13 cellular contexts compared by ENCODE assay signal in the genomic region with DNA sequence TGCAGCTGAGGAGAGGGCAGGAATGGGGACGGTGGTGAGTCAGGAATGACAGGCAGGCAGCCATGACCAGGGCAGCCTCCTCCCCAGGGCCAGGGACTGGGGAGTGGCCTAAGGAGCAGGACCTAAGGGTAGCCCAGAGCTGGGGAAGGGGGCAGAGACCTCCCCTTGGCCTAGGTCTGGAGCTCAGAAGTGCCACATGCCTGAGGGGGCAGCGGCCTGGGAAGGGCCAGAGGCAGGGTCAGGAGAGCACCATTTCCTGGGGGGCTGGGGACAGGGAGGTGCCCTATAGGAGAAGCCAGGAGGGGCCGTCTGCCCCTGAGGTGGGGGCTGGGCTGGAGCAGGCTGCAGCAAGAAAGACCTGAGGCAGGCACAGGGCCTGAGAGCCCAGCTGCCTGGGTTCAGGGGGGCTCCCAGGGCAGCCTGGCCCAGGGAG. TPM values are rescaled to one million over a fixed set of nuclear protein-coding genes. Genes with fewer than 3 reads are reported as not detected.
DNase-seq lines count a peak whose midpoint lies in the region; ATAC-seq and TF ChIP-seq lines count a peak whose summit lies in the region.
"Had no signal": no experiment of that assay in that cellular context is flagged by ENCODE, and none has a peak within 500 bp of the region (broad histone marks: within the 10 kb centered on the region; RNA-seq: fewer than 3 reads in every experiment).

No MANE protein-coding gene starts in this region.

- intact Hi-C loops in CD4-positive, alpha-beta T cell (cut with DNase I, micrococcal nuclease), result no loop called here
- intact Hi-C loops in uterus (cut with DNase I; ENCODE audit: low total_unique reads), result no loop called here

- peaks cover 0 to 1% of the 10 kb centered on the region in 2 donors for H3K4me1 ChIP-seq in uterus

- POLR2A ChIA-PET in CD4-positive, alpha-beta T cell (lab: Charles Lee), result interaction anchor here (1.5 kb wide), 1 partner anchor 19 kb away, joined by 4 read pairs; no protein-coding TSS in a partner anchor

- H3K9me3 Mint-ChIP-seq in CD4-positive, alpha-beta T cell, result no peaks in the 10 kb centered on the region
- H3K9me3 Mint-ChIP-seq in HFFc6 (no peaks in the 10 kb centered on the region), neural crest cell (no peaks in the 10 kb centered on the region)
- no peaks in the 10 kb centered on the region for H3K9me3 Mint-ChIP-seq in effector memory CD8-positive, alpha-beta T cell

- CTCF ChIA-PET in CD4-positive, alpha-beta T cell (lab: Charles Lee), result no interaction called here

- H3K4me1 Mint-ChIP-seq in CD4-positive, alpha-beta T cell (ENCODE audit: low read depth), result peaks cover 34% of the 10 kb centered on the region
- peaks cover 49% of the 10 kb centered on the region for H3K4me1 Mint-ChIP-seq in HFFc6 (ENCODE audit: low read depth)
- H3K4me1 Mint-ChIP-seq in effector memory CD8-positive, alpha-beta T cell (ENCODE audit: low read depth in 2 of 2), result peaks cover 33 to 60% of the 10 kb centered on the region in 2 donors
- peaks cover 6% of the 10 kb centered on the region for H3K4me1 Mint-ChIP-seq in neural crest cell

- H3K27me3 Mint-ChIP-seq in CD4-positive, alpha-beta T cell, result no peaks in the 10 kb centered on the region
- H3K27me3 Mint-ChIP-seq in HFFc6 (ENCODE audit: insufficient read depth), result no peaks in the 10 kb centered on the region; the same call in 1 of the 2 replicates
- H3K27me3 Mint-ChIP-seq in effector memory CD8-positive, alpha-beta T cell, result no peaks in the 10 kb centered on the region
- H3K27me3 Mint-ChIP-seq in neural crest cell (ENCODE audit: low read depth), result no peaks in the 10 kb centered on the region

- TF ChIP-seq POLR2A in uterus (IDR thresholded peaks at IDR 0.05), result no peak

- H3K27me3 ChIP-seq in CD4-positive, alpha-beta T cell (ENCODE audit: control insufficient read depth, insufficient read depth, low read length), result no peaks in the 10 kb centered on the region
- H3K27me3 ChIP-seq in uterus, result no peaks in the 10 kb centered on the region
- H3K27me3 ChIP-seq: SJSA1 had no signal

- no peak for ATAC-seq in CD4-positive, alpha-beta T cell (ENCODE audit: poor library complexity)
- no peak for ATAC-seq in effector memory CD8-positive, alpha-beta T cell (replicated peaks)
- ATAC-seq in HG03095 (IDR thresholded peaks at IDR 0.05; ENCODE audit: unreplicated experiment), result no peak

- no peak overlapping the region for H3K27ac ChIP-seq in CD4-positive, alpha-beta T cell (ENCODE audit: low read depth, low read length)
- H3K27ac ChIP-seq in uterus, result no peak overlapping the region
- H3K27ac ChIP-seq: SJSA1 had no signal

- no peak for TF ChIP-seq CTCF in CD4-positive, alpha-beta T cell (IDR thresholded peaks at IDR 0.05)
- TF ChIP-seq CTCF in HFFc6 (IDR thresholded peaks at IDR 0.05) (no peak), neural crest cell (conservative IDR thresholded peaks at IDR 0.05) (no peak), uterus (IDR thresholded peaks at IDR 0.05) (no peak)

- no peak for DNase-seq in CD4-positive, alpha-beta T cell
- no peak for DNase-seq in HFFc6
- no peak for DNase-seq in effector memory CD8-positive, alpha-beta T cell
- no peak for DNase-seq in neural crest cell (ENCODE audit: low read depth, low spot score)
- no peak for DNase-seq in uterus
- no peak for DNase-seq in NCI-H446 treated with DMSO at 0.1 percent for 48 hours (lab: John Stamatoyannopoulos, UW)
- DNase-seq: activated CD4-positive, CD25-positive, alpha-beta regulatory T cell; KG1; NCI-H1694 treated with DMSO at 0.1 percent for 48 hours; NCI-H748 treated with DMSO at 0.1 percent for 48 hours; nucleus accumbens had no signal

- no peaks in the 10 kb centered on the region for H3K36me3 ChIP-seq in uterus

- H3K9me3 ChIP-seq in CD4-positive, alpha-beta T cell (ENCODE audit: control insufficient read depth, low read length), result no peaks in the 10 kb centered on the region
- no peaks in the 10 kb centered on the region for H3K9me3 ChIP-seq in uterus
- H3K9me3 ChIP-seq: SJSA1 had no signal

- H3K4me3 Mint-ChIP-seq in CD4-positive, alpha-beta T cell, result no peak overlapping the region
- H3K4me3 Mint-ChIP-seq in HFFc6, result no peak overlapping the region
- H3K4me3 Mint-ChIP-seq in effector memory CD8-positive, alpha-beta T cell, result no peak overlapping the region
- H3K4me3 Mint-ChIP-seq in neural crest cell, result no peak overlapping the region

- H3K27ac Mint-ChIP-seq in CD4-positive, alpha-beta T cell, result peak overlapping the region; percentile 60
- H3K27ac Mint-ChIP-seq in HFFc6, result peak overlapping the region; percentile 81
- peak overlapping the region; percentile 79 to 87 for H3K27ac Mint-ChIP-seq in effector memory CD8-positive, alpha-beta T cell
- H3K27ac Mint-ChIP-seq in neural crest cell (ENCODE audit: unreplicated experiment), result peak overlapping the region; percentile 85

- H3K4me3 ChIP-seq in uterus, result no peak overlapping the region
- H3K4me3 ChIP-seq: SJSA1 had no signal

- peaks cover 88% of the 10 kb centered on the region for H3K36me3 Mint-ChIP-seq in CD4-positive, alpha-beta T cell (ENCODE audit: low read depth)
- peaks cover 66% of the 10 kb centered on the region for H3K36me3 Mint-ChIP-seq in HFFc6 (ENCODE audit: low read depth)
- H3K36me3 Mint-ChIP-seq in effector memory CD8-positive, alpha-beta T cell (ENCODE audit: insufficient read depth), result peaks cover 92% of the 10 kb centered on the region
- peaks cover 5% of the 10 kb centered on the region for H3K36me3 Mint-ChIP-seq in neural crest cell (ENCODE audit: low read depth)

RNA-seq across cellular contexts. Expression of a gene that starts 20.9 kb away (rescaled TPM):
- 100 to 1,000 TPM; 178 to 181 TPM for total RNA-seq in CD4-positive, alpha-beta T cell
- total RNA-seq in HFFc6 (2021; fragmentation: NEBNext Ultra II Directional; extraction: Animal tissue kit (Norgen Biotek cat#: 25700)), result 10 to 100 TPM; 56.0 to 65.1 (median 59.1) TPM
- total RNA-seq in neural crest cell, result 14.4 and 16.7 TPM in 2 replicates
- total RNA-seq in uterus, result 100 to 1,000 TPM; 176 to 217 (median 201) TPM

RNA-seq across cellular contexts. Expression of a gene that starts 46.0 kb away (rescaled TPM):
- 10 to 100 TPM; 12.6 to 13.7 TPM for total RNA-seq in CD4-positive, alpha-beta T cell
- total RNA-seq in HFFc6 (2021; fragmentation: NEBNext Ultra II Directional; extraction: Animal tissue kit (Norgen Biotek cat#: 25700)), result 1 to 10 TPM in 4 of 6 experiments, under 1 TPM in 2; 0.36 to 1.9 (median 1.6) TPM
- total RNA-seq in neural crest cell, result not detected in 2 replicates
- total RNA-seq in uterus, result 10 to 100 TPM in 2 of 4 donors, 1 to 10 TPM in 2; 1.8 to 21.6 (median 11.7) TPM
